Comparison of ENCODE assay signal across 20 cellular contexts in the genomic region with DNA sequence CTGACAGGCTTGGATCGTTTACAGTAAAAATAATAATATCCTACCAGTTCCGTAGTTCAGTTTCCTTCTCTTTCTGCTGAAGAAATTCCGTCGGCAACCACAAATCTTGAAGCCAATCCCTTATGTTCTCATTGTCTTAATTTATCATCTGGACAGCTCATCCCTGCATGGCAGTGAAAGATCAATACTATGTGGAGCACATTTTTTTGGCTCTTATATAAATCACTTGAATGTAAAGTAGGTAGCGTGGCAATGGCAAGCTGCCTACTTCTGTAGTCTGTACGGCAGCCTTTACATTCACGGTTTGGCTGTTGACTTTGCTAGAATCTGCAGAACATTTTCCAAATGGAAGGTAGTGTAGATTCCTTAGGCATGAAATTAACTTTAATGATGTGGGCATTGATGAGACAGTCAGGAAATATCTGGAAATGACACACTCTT.
DNase-seq lines count a peak whose midpoint lies in the region; ATAC-seq and TF ChIP-seq lines count a peak whose summit lies in the region.
"Had no signal": no experiment of that assay in that cellular context is flagged by ENCODE, and none has a peak within 500 bp of the region (broad histone marks: within the 10 kb centered on the region; RNA-seq: fewer than 3 reads in every experiment).

No MANE protein-coding gene starts in this region.

- H3K4me1 ChIP-seq in GM23248 (ENCODE audit: insufficient read depth) (peaks cover 39% of the 10 kb centered on the region), osteoblast (ENCODE audit: insufficient read depth, low read length) (peaks cover 29% of the 10 kb centered on the region)

- H3K4me3 ChIP-seq in AG10803 (ENCODE audit: low read length) (no peak overlapping the region), GM23248 (peak overlapping the region; percentile 56), astrocyte of the spinal cord (ENCODE audit: low read depth, low read length) (no peak overlapping the region), osteoblast (ENCODE audit: insufficient read depth, low read length) (peak overlapping the region; percentile 48)
- H3K4me3 ChIP-seq: BLaER1 treated with 17β-estradiol and CSF1 and Interleukin-3, amounts not matched to agents 10 nM and 100 nM; GM12878; Peyer's patch had no signal

- 3 to 5% methylated on average over 7 of the region's 7 CpGs for WGBS in GM23248 (ENCODE audit: low coverage in 1 of 2, low lambda C conversion rate in 2 of 2, missing lambda C conversion rate in 2 of 2), 2 experiments

- peak overlapping the region; percentile 42 for H2AFZ ChIP-seq in GM23248
- peak overlapping the region; percentile 20 for H2AFZ ChIP-seq in osteoblast (ENCODE audit: low read length)

- H3K9me2 ChIP-seq in GM23248 (ENCODE audit: insufficient read depth), result no peaks in the 10 kb centered on the region

- ATAC-seq in left lobe of liver (no peak), GM21515 (IDR thresholded peaks at IDR 0.05; ENCODE audit: unreplicated experiment) (no peak)
- ATAC-seq: GM12878 had no signal

- peaks cover 35% of the 10 kb centered on the region for H3F3A ChIP-seq in GM23248 (ENCODE audit: insufficient read depth)

- H3K79me2 ChIP-seq in GM23248 (ENCODE audit: insufficient read depth), result no peaks in the 10 kb centered on the region
- no peaks in the 10 kb centered on the region for H3K79me2 ChIP-seq in osteoblast (ENCODE audit: insufficient read depth, low read length)

- H3K9ac ChIP-seq in GM23248, result peak overlapping the region; percentile 32
- H3K9ac ChIP-seq: BLaER1 treated with 17β-estradiol and CSF1 and Interleukin-3, amounts not matched to agents 10 nM and 100 nM had no signal

- DNase-seq in AG10803 (ENCODE audit: low read depth) (peak; percentile 77), GM23248 (peak; percentile 63), astrocyte of the spinal cord (ENCODE audit: low read depth, low spot score) (peak; percentile 81), osteoblast (ENCODE audit: insufficient read length, low spot score, missing footprints) (peak; percentile 91), left lobe of liver (ENCODE audit: low spot score) (no peak), cortex of kidney (lab: John Stamatoyannopoulos, UW) (no peak), HuH-7.5 (ENCODE audit: low spot score) (no peak)
- DNase-seq: DMS 273 treated with DMSO at 0.1 percent for 48 hours, MM.1S, NCI-H1105 treated with DMSO at 0.1 percent for 48 hours, NCI-H1930, NCI-H2171, NCI-H446 treated with DMSO at 0.1 percent for 48 hours, NCI-H748 treated with DMSO at 0.1 percent for 48 hours, Peyer's patch, Right ventricle myocardium superior had no signal

- H3K4me2 ChIP-seq in GM23248 (ENCODE audit: unreplicated experiment) (peak overlapping the region; percentile 84), osteoblast (ENCODE audit: insufficient read depth, low read length) (peak overlapping the region; percentile 72)
- H3K4me2 ChIP-seq: BLaER1 treated with 17β-estradiol and CSF1 and Interleukin-3, amounts not matched to agents 10 nM and 100 nM had no signal

- peak overlapping the region; percentile 46 for H3K27ac ChIP-seq in GM23248
- H3K27ac ChIP-seq in osteoblast (ENCODE audit: low read depth, low read length), result peak overlapping the region; percentile 46
- H3K27ac ChIP-seq: BLaER1 treated with 17β-estradiol and CSF1 and Interleukin-3, amounts not matched to agents 10 nM and 100 nM; HL-60; Peyer's patch had no signal

- H3K36me3 ChIP-seq in GM23248 (ENCODE audit: low read depth), result no peaks in the 10 kb centered on the region
- no peaks in the 10 kb centered on the region for H3K36me3 ChIP-seq in osteoblast (ENCODE audit: insufficient read depth, low read length)
- H3K36me3 ChIP-seq: Peyer's patch had no signal

- in situ Hi-C loops in GM23248 (cut with MboI) (no loop called here), astrocyte of the spinal cord (cut with HindIII; ENCODE audit: low sequenced_read_pairs) (no loop called here)

- TF ChIP-seq CTCF in AG10803 (conservative IDR thresholded peaks at IDR 0.05; ENCODE audit: low read length), result no peak
- no peak for TF ChIP-seq CTCF in astrocyte of the spinal cord (IDR thresholded peaks at IDR 0.05; ENCODE audit: low read depth, low read length)
- TF ChIP-seq CTCF in osteoblast (IDR thresholded peaks at IDR 0.05; ENCODE audit: extremely low read depth, low read depth, low read length), result no peak

- H3K27me3 ChIP-seq in GM23248 (replicated peaks; ENCODE audit: insufficient read depth), result no peaks in the 10 kb centered on the region
- H3K27me3 ChIP-seq in osteoblast (ENCODE audit: insufficient read depth, low read length), result no peaks in the 10 kb centered on the region
- H3K27me3 ChIP-seq: BLaER1 treated with 17β-estradiol and CSF1 and Interleukin-3, amounts not matched to agents 10 nM and 100 nM; Peyer's patch had no signal

- H4K20me1 ChIP-seq in GM23248 (ENCODE audit: insufficient read depth) (no peaks in the 10 kb centered on the region), osteoblast (ENCODE audit: insufficient read depth, low read length) (no peaks in the 10 kb centered on the region)
- H4K20me1 ChIP-seq: BLaER1 treated with 17β-estradiol and CSF1 and Interleukin-3, amounts not matched to agents 10 nM and 100 nM had no signal

- H3K9me3 ChIP-seq in GM23248 (ENCODE audit: low read depth) (peaks cover 4% of the 10 kb centered on the region), osteoblast (ENCODE audit: low read depth, low read length) (no peaks in the 10 kb centered on the region)
- H3K9me3 ChIP-seq: Peyer's patch had no signal

Comparison
In these comparisons a context has a peak if more than half of its experiments do, and no peak if none do; other contexts are left out.
1. DNase-seq: peak in AG10803 (single experiment), GM23248 (single experiment), astrocyte of the spinal cord (single experiment) and osteoblast (single experiment); none in left lobe of liver (single experiment), cortex of kidney (single experiment) and HuH-7.5 (single experiment).
2. H3K4me3 ChIP-seq: peak in GM23248 (single experiment) and osteoblast (single experiment); none in AG10803 (single experiment) and astrocyte of the spinal cord (single experiment).